Comparison of ENCODE assay signal across 8 cellular contexts in genomic region chr6:166258854-166259276, GRCh38. TPM values are rescaled to one million over a fixed set of nuclear protein-coding genes. Genes with fewer than 3 reads are reported as not detected.
DNase-seq lines count a peak whose midpoint lies in the region; ATAC-seq and TF ChIP-seq lines count a peak whose summit lies in the region.

No MANE protein-coding gene starts in this region.

- peak; percentile 57 for ATAC-seq in HG02588 (IDR thresholded peaks at IDR 0.05; ENCODE audit: unreplicated experiment)

- 55 to 81% (median 66%) methylated on average over 9 to 10 of the region's 10 CpGs for WGBS in adrenal gland, 4 donors

- H3K9me3 ChIP-seq in adrenal gland (replicated peaks in 1 of 3) (no peaks in the 10 kb centered on the region), osteoblast (ENCODE audit: low read depth, low read length) (no peaks in the 10 kb centered on the region)

- H3K27me3 ChIP-seq in adrenal gland (peaks cover 14% of the 10 kb centered on the region), osteoblast (ENCODE audit: insufficient read depth, low read length) (peaks cover 16% of the 10 kb centered on the region)

- H3K4me1 ChIP-seq in adrenal gland (replicated peaks in 1 of 2) (no peaks in the 10 kb centered on the region), osteoblast (ENCODE audit: insufficient read depth, low read length) (no peaks in the 10 kb centered on the region)

- H3K4me3 ChIP-seq in adrenal gland, result no peak overlapping the region
- no peak overlapping the region for H3K4me3 ChIP-seq in osteoblast (ENCODE audit: insufficient read depth, low read length)

- H3K36me3 ChIP-seq in adrenal gland (replicated peaks in 1 of 2) (no peaks in the 10 kb centered on the region), osteoblast (ENCODE audit: insufficient read depth, low read length) (no peaks in the 10 kb centered on the region)

- no peak overlapping the region for H2AFZ ChIP-seq in osteoblast (ENCODE audit: low read length)

- H3K27ac ChIP-seq in adrenal gland, result peak overlapping the region in 3 of 5 donors; percentile 42 to 77 (median 64)
- H3K27ac ChIP-seq in osteoblast (ENCODE audit: low read depth, low read length), result no peak overlapping the region

- no peak for TF ChIP-seq POLR2A in adrenal gland (IDR thresholded peaks at IDR 0.05)

- H3K79me2 ChIP-seq in osteoblast (ENCODE audit: insufficient read depth, low read length), result no peaks in the 10 kb centered on the region

- no peaks in the 10 kb centered on the region for H4K20me1 ChIP-seq in osteoblast (ENCODE audit: insufficient read depth, low read length)

- intact Hi-C loops in adrenal gland (cut with DNase I), result no loop called here

- no peak for TF ChIP-seq CTCF in adrenal gland (IDR thresholded peaks at IDR 0.05)
- no peak for TF ChIP-seq CTCF in osteoblast (IDR thresholded peaks at IDR 0.05; ENCODE audit: extremely low read depth, low read depth, low read length)

- DNase-seq in Daoy (ENCODE audit: low read depth), result peak; percentile 63
- peak; percentile 83 for DNase-seq in NOMO-1 treated with dmso at 0.1 percent for 144 hours (lab: John Stamatoyannopoulos, UW; ENCODE audit: unreplicated experiment)
- DNase-seq in adrenal gland, result peak in 2 of 7 donors; percentile 47 to 52
- peak; percentile 44 for DNase-seq in stimulated activated CD4-positive, alpha-beta T cell treated with anti-CD3 and anti-CD28 coated beads, Interleukin-4, amount 100 ng/mL, for 1 hour
- no peak for DNase-seq in osteoblast (ENCODE audit: insufficient read length, low spot score, missing footprints)
- no peak for DNase-seq in amniotic stem cell (lab: John Stamatoyannopoulos, UW)
- DNase-seq in OCI-M1 (lab: John Stamatoyannopoulos, UW), result no peak

- no peak overlapping the region for H3K4me2 ChIP-seq in osteoblast (ENCODE audit: insufficient read depth, low read length)

RNA-seq across cellular contexts. Expression of gene PRR18, which starts 49.3 kb away (rescaled TPM):
- 3.2 TPM in 1 of 2 replicates, not detected in the other for total RNA-seq in Daoy (2014; rRNA removed; shearing (Covaris generic))
- under 1 TPM in 2 of 8 donors, not detected in 6; 0.07 to 0.60 TPM for total RNA-seq in adrenal gland
- polyA plus RNA-seq in adrenal gland, result under 1 TPM in 1 of 3 donors, not detected in 2; 0.07 TPM
- 0.29 TPM in 1 of 2 replicates, not detected in the other for total RNA-seq in osteoblast

Comparison
In these comparisons a context has a peak if more than half of its experiments do, and no peak if none do; other contexts are left out.
1. DNase-seq: peak in Daoy (single experiment), NOMO-1 treated with dmso at 0.1 percent for 144 hours (single experiment) and stimulated activated CD4-positive, alpha-beta T cell treated with anti-CD3 and anti-CD28 coated beads, Interleukin-4, amount 100 ng/mL, for 1 hour (single experiment); none in osteoblast (single experiment), amniotic stem cell (single experiment) and OCI-M1 (single experiment).